ENCODE assay signal across 19 cellular contexts in genomic region chr10:121332353-121332752, GRCh38.
"Had no signal": no experiment of that assay in that cellular context is flagged by ENCODE, and none has a peak within 500 bp of the region (broad histone marks: within the 10 kb centered on the region; RNA-seq: fewer than 3 reads in every experiment).

No MANE protein-coding gene starts in this region.

- H3K9me3 Mint-ChIP-seq: nephron, neural progenitor cell had no signal

- ATAC-seq: effector memory CD8-positive, alpha-beta T cell; gastrocnemius medialis; left cardiac atrium; naive thymus-derived CD4-positive, alpha-beta T cell; stimulated activated memory B cell treated with anti-CD40 and anti-IgM and Interleukin-4, amounts not matched to agents 10 μg/mL and 1 μg/mL and 100 μg/mL, for 72 hours had no signal

- H3K36me3 Mint-ChIP-seq: neural progenitor cell; stimulated activated memory B cell treated with anti-CD40 and anti-IgM and Interleukin-4, amounts not matched to agents 10 μg/mL and 1 μg/mL and 100 μg/mL, for 72 hours; type B pancreatic cell had no signal

- H3K9ac ChIP-seq: neural progenitor cell, parathyroid adenoma had no signal

- H3K27ac Mint-ChIP-seq: effector memory CD8-positive, alpha-beta T cell; naive thymus-derived CD4-positive, alpha-beta T cell; neural progenitor cell; progenitor cell of endocrine pancreas; stimulated activated memory B cell treated with anti-CD40 and anti-IgM and Interleukin-4, amounts not matched to agents 10 μg/mL and 1 μg/mL and 100 μg/mL, for 72 hours; stimulated activated naive CD8-positive, alpha-beta T cell treated with anti-CD3 and anti-CD28 coated beads, Interleukin-15, Interleukin-2, amounts not matched to agents 100 ng/mL and 50 ng/mL, for 24 hours had no signal

- FAIRE-seq: endometrium had no signal

- H3K27me3 Mint-ChIP-seq: effector memory CD8-positive, alpha-beta T cell; progenitor cell of endocrine pancreas; stimulated activated memory B cell treated with anti-CD40 and anti-IgM and Interleukin-4, amounts not matched to agents 10 μg/mL and 1 μg/mL and 100 μg/mL, for 72 hours; stimulated activated naive CD8-positive, alpha-beta T cell treated with anti-CD3 and anti-CD28 coated beads, Interleukin-15, Interleukin-2, amounts not matched to agents 100 ng/mL and 50 ng/mL, for 24 hours; type B pancreatic cell had no signal

- H3K79me2 ChIP-seq: parathyroid adenoma had no signal

- H3K36me3 ChIP-seq: gastrocnemius medialis, left lung, neural progenitor cell, right atrium auricular region, sigmoid colon, spleen had no signal

- H3K27me3 ChIP-seq: gastrocnemius medialis, left lung, neural progenitor cell, right atrium auricular region, sigmoid colon, spleen had no signal

- H3K4me2 ChIP-seq: neural progenitor cell had no signal

- H2AFZ ChIP-seq: neural progenitor cell, parathyroid adenoma had no signal

- H3K4me3 Mint-ChIP-seq: effector memory CD8-positive, alpha-beta T cell; naive thymus-derived CD4-positive, alpha-beta T cell; nephron; neural progenitor cell; stimulated activated memory B cell treated with anti-CD40 and anti-IgM and Interleukin-4, amounts not matched to agents 10 μg/mL and 1 μg/mL and 100 μg/mL, for 72 hours; stimulated activated naive CD8-positive, alpha-beta T cell treated with anti-CD3 and anti-CD28 coated beads, Interleukin-15, Interleukin-2, amounts not matched to agents 100 ng/mL and 50 ng/mL, for 24 hours; type B pancreatic cell had no signal

- H3K9me3 ChIP-seq: gastrocnemius medialis, left lung, right atrium auricular region, sigmoid colon had no signal

- H3K27ac ChIP-seq: gastrocnemius medialis, left lung, neural progenitor cell, parathyroid adenoma, right atrium auricular region, sigmoid colon, spleen had no signal

- H3K4me1 Mint-ChIP-seq: naive thymus-derived CD4-positive, alpha-beta T cell; stimulated activated memory B cell treated with anti-CD40 and anti-IgM and Interleukin-4, amounts not matched to agents 10 μg/mL and 1 μg/mL and 100 μg/mL, for 72 hours had no signal

- H3K4me1 ChIP-seq: gastrocnemius medialis, left lung, parathyroid adenoma, right atrium auricular region, spleen had no signal

- DNase-seq: cortex of kidney; effector memory CD8-positive, alpha-beta T cell; gastrocnemius medialis; left cardiac atrium; left lung; mesendoderm; naive thymus-derived CD4-positive, alpha-beta T cell; sigmoid colon; spleen; stimulated activated CD4-positive, alpha-beta T cell treated with anti-CD3 and anti-CD28 coated beads, Interleukin-4, amount 100 ng/mL, for 4 hours had no signal

- H3K4me3 ChIP-seq: gastrocnemius medialis, left lung, neural progenitor cell, right atrium auricular region, sigmoid colon, spleen had no signal
